In genomic region chr6:33420493-33421343, GRCh38 we compare ENCODE assay signal across 8 cellular contexts. TPM values are rescaled to one million over a fixed set of nuclear protein-coding genes. Genes with fewer than 3 reads are reported as not detected.
DNase-seq lines count a peak whose midpoint lies in the region; ATAC-seq and TF ChIP-seq lines count a peak whose summit lies in the region.

No MANE protein-coding gene starts in this region.

- in situ Hi-C loops in brain microvascular endothelial cell (cut with HindIII; ENCODE audit: low pct_ligation_motif_present, low sequenced_read_pairs): no loop called here

- no peak for TF ChIP-seq EP300 in neural cell (conservative IDR thresholded peaks at IDR 0.05; ENCODE audit: poor library complexity, severe bottlenecking)

- no peaks in the 10 kb centered on the region for H3K27me3 ChIP-seq in CD4-positive, alpha-beta T cell (ENCODE audit: control insufficient read depth, insufficient read depth, low read length)
- no peaks in the 10 kb centered on the region for H3K27me3 ChIP-seq in Karpas-422 (ENCODE audit: low read length)
- no peaks in the 10 kb centered on the region for H3K27me3 ChIP-seq in brain microvascular endothelial cell (replicated peaks)
- H3K27me3 ChIP-seq in neural cell (ENCODE audit: insufficient read depth, low read depth, low read length): no peaks in the 10 kb centered on the region

- H3K9me3 Mint-ChIP-seq in CD4-positive, alpha-beta T cell: no peaks in the 10 kb centered on the region

- intact Hi-C loops in CD4-positive, alpha-beta T cell (cut with DNase I, micrococcal nuclease): no loop called here

- peak overlapping the region; percentile 52; the same call in 1 of the 2 replicates for H3K4me3 ChIP-seq in Karpas-422 (ENCODE audit: low read length)
- H3K4me3 ChIP-seq in brain microvascular endothelial cell (ENCODE audit: low read depth, low read length): peak overlapping the region; percentile 41
- H3K4me3 ChIP-seq in neural cell (ENCODE audit: low read length): peak overlapping the region; percentile 69

- peak overlapping the region; percentile 62 for H3K27ac Mint-ChIP-seq in CD4-positive, alpha-beta T cell

- H3K4me2 ChIP-seq in Karpas-422 (ENCODE audit: low read depth, low read length, poor library complexity, severe bottlenecking): peak overlapping the region; percentile 38
- peak overlapping the region; percentile 62 for H3K4me2 ChIP-seq in neural cell (ENCODE audit: low read length)

- POLR2A ChIA-PET in CD4-positive, alpha-beta T cell (lab: Charles Lee): no interaction called here

- peak overlapping the region; percentile 47 for H3K9ac ChIP-seq in Karpas-422 (ENCODE audit: low read length)
- H3K9ac ChIP-seq in neural cell (ENCODE audit: low read length): peak overlapping the region; percentile 93

- peaks cover 15% of the 10 kb centered on the region for H3F3A ChIP-seq in neural cell (ENCODE audit: insufficient read depth, low read length, poor library complexity, severe bottlenecking)

- H3K79me2 ChIP-seq in Karpas-422 (ENCODE audit: low read length) (peaks cover 20% of the 10 kb centered on the region), neural cell (replicated peaks; ENCODE audit: insufficient read depth, low read length) (peaks cover 50% of the 10 kb centered on the region)

- DNase-seq in CD4-positive, alpha-beta T cell: no peak
- DNase-seq in Karpas-422 (peak; percentile 60), brain microvascular endothelial cell (no peak)
- no peak for DNase-seq in activated CD4-positive, alpha-beta T cell treated with anti-CD3 and anti-CD28 coated beads, Interleukin-2, amount 50 U/mL, for 48 hours
- DNase-seq in stimulated activated CD4-positive, alpha-beta T cell treated with anti-CD3 and anti-CD28 coated beads, Interleukin-2, amount 100 ng/mL, for 24 hours: no peak

- ATAC-seq in CD4-positive, alpha-beta T cell (ENCODE audit: poor library complexity): no peak
- ATAC-seq in HG03342 (IDR thresholded peaks at IDR 0.05; ENCODE audit: unreplicated experiment) (no peak), GM19324 (IDR thresholded peaks at IDR 0.05; ENCODE audit: low FRiP score, unreplicated experiment) (no peak)

- no peak for TF ChIP-seq RAD21 in neural cell (conservative IDR thresholded peaks at IDR 0.05)

- no peak overlapping the region for H2AFZ ChIP-seq in Karpas-422 (ENCODE audit: low read length)
- H2AFZ ChIP-seq in neural cell (ENCODE audit: low read depth, low read length): no peak overlapping the region

- H3K4me3 Mint-ChIP-seq in CD4-positive, alpha-beta T cell: peak overlapping the region; percentile 71

- H3K36me3 Mint-ChIP-seq in CD4-positive, alpha-beta T cell (ENCODE audit: low read depth): peaks cover 25% of the 10 kb centered on the region

- no peaks in the 10 kb centered on the region for H3K27me3 Mint-ChIP-seq in CD4-positive, alpha-beta T cell

- H3K4me1 ChIP-seq in Karpas-422 (ENCODE audit: low read length): peaks cover 52% of the 10 kb centered on the region

- CTCF ChIA-PET in CD4-positive, alpha-beta T cell (lab: Charles Lee): no interaction called here

- H3K9me2 ChIP-seq in Karpas-422 (replicated peaks; ENCODE audit: insufficient read depth, low read length) (no peaks in the 10 kb centered on the region), neural cell (ENCODE audit: insufficient read depth, low read length) (no peaks in the 10 kb centered on the region)

- H3K9me3 ChIP-seq in CD4-positive, alpha-beta T cell (ENCODE audit: control insufficient read depth, low read length): no peaks in the 10 kb centered on the region
- H3K9me3 ChIP-seq in Karpas-422 (ENCODE audit: low read length): no peaks in the 10 kb centered on the region
- H3K9me3 ChIP-seq in neural cell (ENCODE audit: low read length): no peaks in the 10 kb centered on the region

- H3K27ac ChIP-seq in CD4-positive, alpha-beta T cell (ENCODE audit: low read depth, low read length): no peak overlapping the region
- H3K27ac ChIP-seq in Karpas-422 (ENCODE audit: low read length) (no peak overlapping the region), brain microvascular endothelial cell (no peak overlapping the region), neural cell (ENCODE audit: low read length) (peak overlapping the region; percentile 99)

- H4K20me1 ChIP-seq in Karpas-422 (ENCODE audit: insufficient read depth, low read depth, low read length) (no peaks in the 10 kb centered on the region), neural cell (ENCODE audit: insufficient read depth) (no peaks in the 10 kb centered on the region)

- H3K4me1 Mint-ChIP-seq in CD4-positive, alpha-beta T cell (ENCODE audit: low read depth): peaks cover 78% of the 10 kb centered on the region

- TF ChIP-seq CTCF in CD4-positive, alpha-beta T cell (IDR thresholded peaks at IDR 0.05): no peak
- no peak for TF ChIP-seq CTCF in brain microvascular endothelial cell (IDR thresholded peaks at IDR 0.05; ENCODE audit: low read depth, low read length, missing control alignments)
- TF ChIP-seq CTCF in neural cell (IDR thresholded peaks at IDR 0.05; ENCODE audit: poor library complexity, severe bottlenecking): no peak

- H3K36me3 ChIP-seq in Karpas-422 (ENCODE audit: insufficient read depth, low read length) (no peaks in the 10 kb centered on the region), brain microvascular endothelial cell (replicated peaks) (peaks cover 4% of the 10 kb centered on the region), neural cell (ENCODE audit: insufficient read depth, low read length) (peaks cover 4% of the 10 kb centered on the region)

TF ChIP-seq in neural cell, 6 proteins besides CTCF, POLR2A, EP300 and RAD21:
- TF ChIP-seq MXI1 (conservative IDR thresholded peaks at IDR 0.05; ENCODE audit: poor library complexity, severe bottlenecking): no peak
- no peak for TF ChIP-seq TAF1 (IDR thresholded peaks at IDR 0.05; ENCODE audit: low read depth)
- TF ChIP-seq EZH2 (IDR thresholded peaks at IDR 0.05; ENCODE audit: borderline replicate concordance, insufficient read depth, low read length, poor library complexity, severe bottlenecking): no peak
- no peak for TF ChIP-seq SMC3 (conservative IDR thresholded peaks at IDR 0.05; ENCODE audit: poor library complexity)
- peak; percentile 36 for TF ChIP-seq POLR2AphosphoS5 (IDR thresholded peaks at IDR 0.05)
- no peak for TF ChIP-seq REST (IDR thresholded peaks at IDR 0.05; ENCODE audit: borderline replicate concordance)

RNA-seq across cellular contexts. Expression of gene SYNGAP1, which starts 0.9 kb away (rescaled TPM):
- total RNA-seq in CD4-positive, alpha-beta T cell: 10 to 100 TPM; 62.4 to 63.8 TPM
- 16.3 and 16.7 TPM in 2 replicates for total RNA-seq in Karpas-422 (2014; rRNA removed; shearing (Covaris generic); ENCODE audit: low replicate concordance)
- polyA plus RNA-seq in neural cell: 4.3 and 5.9 TPM in 2 replicates
- 24.0 and 24.1 TPM in 2 replicates for polyA minus RNA-seq in neural cell

RNA-seq across cellular contexts. Expression of gene CUTA, which starts 2.8 kb away (rescaled TPM):
- 100 to 1,000 TPM; 176 to 185 TPM for total RNA-seq in CD4-positive, alpha-beta T cell
- total RNA-seq in Karpas-422 (2014; rRNA removed; shearing (Covaris generic); ENCODE audit: low replicate concordance): 223 and 260 TPM in 2 replicates
- polyA plus RNA-seq in neural cell: 341 and 343 TPM in 2 replicates
- 124 and 125 TPM in 2 replicates for polyA minus RNA-seq in neural cell

RNA-seq across cellular contexts. Expression of gene PHF1, which starts 9.9 kb away (rescaled TPM):
- total RNA-seq in CD4-positive, alpha-beta T cell: 100 to 1,000 TPM; 545 to 557 TPM
- 32.6 and 66.6 TPM in 2 replicates for total RNA-seq in Karpas-422 (2014; rRNA removed; shearing (Covaris generic); ENCODE audit: low replicate concordance)
- 102 and 112 TPM in 2 replicates for polyA plus RNA-seq in neural cell
- polyA minus RNA-seq in neural cell: 33.4 and 34.6 TPM in 2 replicates

RNA-seq across cellular contexts. Expression of gene KIFC1, which starts 29.1 kb away (rescaled TPM):
- 1 to 10 TPM; 1.2 to 1.6 TPM for total RNA-seq in CD4-positive, alpha-beta T cell
- 37.8 and 42.8 TPM in 2 replicates for total RNA-seq in Karpas-422 (2014; rRNA removed; shearing (Covaris generic); ENCODE audit: low replicate concordance)
- 0.52 and 2.1 TPM in 2 replicates for polyA plus RNA-seq in neural cell
- 1.2 and 1.4 TPM in 2 replicates for polyA minus RNA-seq in neural cell

RNA-seq across cellular contexts. Expression of gene ZBTB9, which starts 33.7 kb away (rescaled TPM):
- 1 to 10 TPM; 5.5 to 5.7 TPM for total RNA-seq in CD4-positive, alpha-beta T cell
- 5.1 and 6.8 TPM in 2 replicates for total RNA-seq in Karpas-422 (2014; rRNA removed; shearing (Covaris generic); ENCODE audit: low replicate concordance)
- polyA plus RNA-seq in neural cell: 6.8 and 7.7 TPM in 2 replicates
- polyA minus RNA-seq in neural cell: 15.2 and 18.3 TPM in 2 replicates
